ENCODE assay signal across 1 cellular context in the genomic region with DNA sequence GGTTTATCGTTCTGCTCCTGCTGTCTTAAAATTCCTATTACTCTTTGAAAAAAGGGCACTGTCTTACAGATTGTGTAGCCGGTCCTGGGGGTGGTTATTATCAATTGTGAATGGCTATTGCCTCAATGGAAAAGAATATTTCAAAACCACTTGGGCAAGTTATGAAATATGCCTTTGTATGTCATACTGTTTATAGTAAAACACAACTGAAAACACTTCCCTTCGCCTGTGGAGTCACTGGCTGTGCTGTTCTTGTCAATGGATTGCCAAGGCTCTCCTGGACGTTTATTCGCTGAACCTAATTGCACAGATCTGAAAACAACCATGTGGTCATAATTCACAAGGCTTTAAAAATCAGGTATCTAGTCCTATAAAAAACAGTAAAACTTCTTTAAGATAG.
TF ChIP-seq lines count a peak whose summit lies in the region.

No MANE protein-coding gene starts in this region.

TF ChIP-seq in IMR-90, 13 proteins besides CTCF, POLR2A, EP300 and RAD21:
- TF ChIP-seq BHLHE40 (IDR thresholded peaks at IDR 0.05; ENCODE audit: low read depth, low read length): no peak
- TF ChIP-seq CEBPB (IDR thresholded peaks at IDR 0.05; ENCODE audit: low read depth, low read length): 0 out of 2 replicates have a peak, but pooled peaks have one; percentile 9
